In genomic region chr12:57522887-57523705, GRCh38 we compare ENCODE assay signal across 8 cellular contexts. TPM values are rescaled to one million over a fixed set of nuclear protein-coding genes. Genes with fewer than 3 reads are reported as not detected.
DNase-seq lines count a peak whose midpoint lies in the region; ATAC-seq and TF ChIP-seq lines count a peak whose summit lies in the region.

No MANE protein-coding gene starts in this region.

- H3K18ac ChIP-seq in neuronal stem cell (ENCODE audit: low read length), result peak overlapping the region; percentile 94

- H2BK5ac ChIP-seq in neuronal stem cell (ENCODE audit: low read length), result no peak overlapping the region

- no peak for TF ChIP-seq CTCF in GM23338 (conservative IDR thresholded peaks at IDR 0.05; ENCODE audit: low read depth in 2 of 2)

- peak overlapping the region; percentile 42 for H3K14ac ChIP-seq in neuronal stem cell (ENCODE audit: low read length)

- peak overlapping the region; percentile 58 for H2AK5ac ChIP-seq in neuronal stem cell (ENCODE audit: low read depth, low read length)

- H3K36me3 Mint-ChIP-seq in GM23338 (ENCODE audit: low read depth), result peaks cover 29% of the 10 kb centered on the region

- H4K20me1 ChIP-seq in GM23338 (replicated peaks; ENCODE audit: insufficient read depth), result peaks cover 27% of the 10 kb centered on the region

- H2AFZ ChIP-seq in GM23338 (no peak overlapping the region), neuronal stem cell (ENCODE audit: low read length) (peak overlapping the region; percentile 85)

- H3K36me3 ChIP-seq in GM23338 (ENCODE audit: insufficient read depth) (no peaks in the 10 kb centered on the region; the same call in 1 of the 2 replicates), neuronal stem cell (replicated peaks in 1 of 2; ENCODE audit: control insufficient read depth in 2 of 2, insufficient read depth in 2 of 2, low read length in 2 of 2) (peaks cover 14 to 56% of the 10 kb centered on the region in 2 donors)

- H4K8ac ChIP-seq in neuronal stem cell (ENCODE audit: low read depth, low read length), result no peak overlapping the region

- no peak overlapping the region for H2BK12ac ChIP-seq in neuronal stem cell (ENCODE audit: low read length)

- H3K79me1 ChIP-seq in neuronal stem cell (ENCODE audit: low read depth, low read length), result peaks cover 3% of the 10 kb centered on the region

- peak overlapping the region; percentile 52 for H3K23ac ChIP-seq in neuronal stem cell (ENCODE audit: low read depth, low read length, poor library complexity)

- peak overlapping the region; percentile 92 for H3K4me3 Mint-ChIP-seq in GM23338

- H2BK15ac ChIP-seq in neuronal stem cell (ENCODE audit: low read length), result peak overlapping the region; percentile 22

- H2BK120ac ChIP-seq in neuronal stem cell (ENCODE audit: low read depth, low read length), result no peak overlapping the region

- H3F3A ChIP-seq in GM23338 (replicated peaks; ENCODE audit: low read depth), result peaks cover 47% of the 10 kb centered on the region

- H3K27me3 ChIP-seq in GM23338 (ENCODE audit: insufficient read depth) (no peaks in the 10 kb centered on the region), neuronal stem cell (ENCODE audit: control insufficient read depth in 3 of 3, insufficient read depth in 3 of 3, low read depth in 1 of 3, low read length in 3 of 3) (peaks cover 0 to 2% (median 0%) of the 10 kb centered on the region in 3 experiments)

- peaks cover 45% of the 10 kb centered on the region for H3K27me3 Mint-ChIP-seq in GM23338 (ENCODE audit: insufficient read depth, low read depth, poor library complexity)

- H3K4me1 ChIP-seq in GM23338 (ENCODE audit: insufficient read depth) (peaks cover 40% of the 10 kb centered on the region), neuronal stem cell (ENCODE audit: control insufficient read depth in 2 of 2, insufficient read depth in 1 of 2, low read depth in 1 of 2, low read length in 2 of 2) (peaks cover 27 to 30% of the 10 kb centered on the region in 2 donors)

- no peak overlapping the region for H3K4ac ChIP-seq in neuronal stem cell (ENCODE audit: low read length)

- H3K79me2 ChIP-seq in GM23338 (replicated peaks; ENCODE audit: insufficient read depth), result peaks cover 20% of the 10 kb centered on the region

- H3K9me3 ChIP-seq in neuronal stem cell (replicated peaks in 1 of 2; ENCODE audit: control insufficient read depth in 2 of 2, insufficient read depth in 1 of 2, low read depth in 1 of 2, low read length in 2 of 2), result no peaks in the 10 kb centered on the region

- WGBS in neuronal stem cell (ENCODE audit: extremely low coverage in 2 of 2, insufficient read length in 2 of 2, insufficient replicate concordance in 1 of 2), 2 donors, result no CpG with 5 or more reads among the region's 38 CpGs

- peaks cover 51% of the 10 kb centered on the region for H3K4me1 Mint-ChIP-seq in GM23338

- H3K9me2 ChIP-seq in GM23338 (ENCODE audit: insufficient read depth), result no peaks in the 10 kb centered on the region

- no peak overlapping the region for H4K91ac ChIP-seq in neuronal stem cell (ENCODE audit: low read depth, low read length, poor library complexity)

- H3K27ac ChIP-seq in GM23338 (ENCODE audit: low read depth), result peak overlapping the region; percentile 78
- peak overlapping the region; percentile 94 for H3K27ac ChIP-seq in neuronal stem cell (replicated peaks; ENCODE audit: low read length)

- peak overlapping the region; percentile 94 for H3K9ac ChIP-seq in neuronal stem cell (ENCODE audit: low read depth, low read length, poor library complexity)

- ATAC-seq in GM23338, result peak; percentile 5
- no peak for ATAC-seq in GM18511 (IDR thresholded peaks at IDR 0.05; ENCODE audit: unreplicated experiment)
- no peak for ATAC-seq in GM18867 (IDR thresholded peaks at IDR 0.05; ENCODE audit: unreplicated experiment)

- peak overlapping the region; percentile 94 for H3K4me2 ChIP-seq in GM23338
- H3K4me2 ChIP-seq in neuronal stem cell (ENCODE audit: insufficient read depth, low read length, poor library complexity, severe bottlenecking), result peak overlapping the region; percentile 85

- no peaks in the 10 kb centered on the region; the same call in 2 of the 3 replicates for H3K9me3 Mint-ChIP-seq in GM23338

- DNase-seq in GM23338 (ENCODE audit: low spot score), result peak; percentile 82
- peak; percentile 81 for DNase-seq in NOMO-1 treated with DMSO at 0.1 percent for 48 hours (lab: John Stamatoyannopoulos, UW; ENCODE audit: unreplicated experiment)
- DNase-seq in activated effector memory CD4-positive, alpha-beta T cell treated with anti-CD3 and anti-CD28 coated beads, Interleukin-2, amount 50 U/mL, for 16 hours, result peak; percentile 79
- peak; percentile 63 for DNase-seq in globus pallidus (ENCODE audit: low spot score)
- DNase-seq in neuronal stem cell (ENCODE audit: low spot score), result peak; percentile 50
- no peak for DNase-seq in COLO668 (lab: John Stamatoyannopoulos, UW; ENCODE audit: unreplicated experiment)

- H3K4me3 ChIP-seq in GM23338 (peak overlapping the region; percentile 82), neuronal stem cell (ENCODE audit: low read length in 2 of 2) (peak overlapping the region; percentile 67 to 79)

- peak overlapping the region; percentile 87 for H3K27ac Mint-ChIP-seq in GM23338

TF ChIP-seq in GM23338, 12 proteins besides CTCF, POLR2A, EP300 and RAD21 (continues in another document):
- no peak for TF ChIP-seq ZNF331 (CRISPR knock-in tag; IDR thresholded peaks at IDR 0.05; ENCODE audit: low read depth)
- no peak for TF ChIP-seq ZNF114 (CRISPR knock-in tag; IDR thresholded peaks at IDR 0.05)
- no peak for TF ChIP-seq CREB1 (CRISPR knock-in tag; IDR thresholded peaks at IDR 0.05; ENCODE audit: low read depth)

RNA-seq across cellular contexts. Expression of gene MBD6, which starts 0.5 kb away (rescaled TPM):
- 12.5 and 16.9 TPM in 2 replicates for total RNA-seq in GM23338 (2014; rRNA removed; shearing (Covaris generic))
- polyA plus RNA-seq in GM23338 (2016; fragmentation: Nextera tagmentation; extraction: Ambion mirVana), result 17.1 and 18.3 TPM in 2 replicates
- polyA plus RNA-seq in neuronal stem cell (2013, experiment 1 of 2), result 24.7 TPM
- 24.8 TPM for polyA plus RNA-seq in neuronal stem cell (2013, experiment 2 of 2)

RNA-seq across cellular contexts. Expression of gene DDIT3, which starts 2.8 kb away (rescaled TPM):
- total RNA-seq in GM23338 (2014; rRNA removed; shearing (Covaris generic)), result 3.9 and 4.1 TPM in 2 replicates
- 11.7 and 12.5 TPM in 2 replicates for polyA plus RNA-seq in GM23338 (2016; fragmentation: Nextera tagmentation; extraction: Ambion mirVana)
- polyA plus RNA-seq in neuronal stem cell (2013, experiment 1 of 2), result 7.3 TPM
- 5.7 TPM for polyA plus RNA-seq in neuronal stem cell (2013, experiment 2 of 2)

RNA-seq across cellular contexts. Expression of gene DCTN2, which starts 23.9 kb away (rescaled TPM):
- 134 and 157 TPM in 2 replicates for total RNA-seq in GM23338 (2014; rRNA removed; shearing (Covaris generic))
- polyA plus RNA-seq in GM23338 (2016; fragmentation: Nextera tagmentation; extraction: Ambion mirVana), result 56.1 and 62.3 TPM in 2 replicates
- 127 TPM for polyA plus RNA-seq in neuronal stem cell (2013, experiment 1 of 2)
- 118 TPM for polyA plus RNA-seq in neuronal stem cell (2013, experiment 2 of 2)

RNA-seq across cellular contexts. Expression of gene KIF5A, which starts 26.7 kb away (rescaled TPM):
- total RNA-seq in GM23338 (2014; rRNA removed; shearing (Covaris generic)), result 16.5 and 21.3 TPM in 2 replicates
- 9.1 and 11.1 TPM in 2 replicates for polyA plus RNA-seq in GM23338 (2016; fragmentation: Nextera tagmentation; extraction: Ambion mirVana)
- polyA plus RNA-seq in neuronal stem cell (2013, experiment 1 of 2), result 3.7 TPM
- polyA plus RNA-seq in neuronal stem cell (2013, experiment 2 of 2), result 3.8 TPM

RNA-seq across cellular contexts. Expression of gene MARS1, which starts 35.2 kb away (rescaled TPM):
- total RNA-seq in GM23338 (2014; rRNA removed; shearing (Covaris generic)), result 247 and 266 TPM in 2 replicates
- 351 and 389 TPM in 2 replicates for polyA plus RNA-seq in GM23338 (2016; fragmentation: Nextera tagmentation; extraction: Ambion mirVana)
- 257 TPM for polyA plus RNA-seq in neuronal stem cell (2013, experiment 1 of 2)
- 269 TPM for polyA plus RNA-seq in neuronal stem cell (2013, experiment 2 of 2)
